19 cellular contexts compared by ENCODE assay signal in genomic region chr10:132636358-132636757, GRCh38.
"Had no signal": no experiment of that assay in that cellular context is flagged by ENCODE, and none has a peak within 500 bp of the region (broad histone marks: within the 10 kb centered on the region; RNA-seq: fewer than 3 reads in every experiment).

No MANE protein-coding gene starts in this region.

- H3K27ac ChIP-seq: lower lobe of right lung, skin epidermis, testis had no signal

- DNase-seq: activated CD4-positive, alpha-beta T cell treated with anti-CD3 and anti-CD28 coated beads, Interleukin-2, amount 50 U/mL, for 4 hours; activated naive CD4-positive, alpha-beta T cell treated with anti-CD3 and anti-CD28 coated beads, Interleukin-2, amount 10 ng/mL, durations not matched to agents 7 days and 5 days; activated T-cell treated with anti-CD3 and anti-CD28 coated beads for 4 hours; caudate nucleus; cortex of kidney; effector CD8-positive, alpha-beta T cell; foreskin fibroblast; lower lobe of right lung; nephron progenitor cell; occipital lobe; SK-N-SH; stimulated activated CD4-positive, alpha-beta T cell treated with anti-CD3 and anti-CD28 coated beads, Interleukin-4, amount 100 ng/mL, for 4 hours; stimulated activated CD8-positive, alpha-beta memory T cell treated with anti-CD3 and anti-CD28 coated beads, Interleukin-4, amount 100 ng/mL, for 48 hours; stimulated activated naive CD8-positive, alpha-beta T cell treated with anti-CD3 and anti-CD28 coated beads, Interleukin-15, amount 100 ng/mL, for 72 hours; T-helper 9 cell; testis had no signal

- H3K4me2 ChIP-seq: SK-N-SH had no signal

- ATAC-seq: activated CD4-positive, CD25-positive, alpha-beta regulatory T cell treated with anti-CD3 and anti-CD28 coated beads, Interleukin-2, amount 50 U/mL, for 24 hours; lower lobe of right lung; stimulated activated naive CD8-positive, alpha-beta T cell treated with anti-CD3 and anti-CD28 coated beads, Interleukin-15, amount 100 ng/mL, for 72 hours; T-cell had no signal

- H3K9ac ChIP-seq: SK-N-SH had no signal

- H3K27me3 ChIP-seq: testis had no signal

- H3K9me3 ChIP-seq: lower lobe of right lung, SK-N-SH, testis had no signal

- H3K36me3 ChIP-seq: lower lobe of right lung had no signal

- H3K4me3 ChIP-seq: lower lobe of right lung, skin epidermis, testis had no signal
